In the genomic region with DNA sequence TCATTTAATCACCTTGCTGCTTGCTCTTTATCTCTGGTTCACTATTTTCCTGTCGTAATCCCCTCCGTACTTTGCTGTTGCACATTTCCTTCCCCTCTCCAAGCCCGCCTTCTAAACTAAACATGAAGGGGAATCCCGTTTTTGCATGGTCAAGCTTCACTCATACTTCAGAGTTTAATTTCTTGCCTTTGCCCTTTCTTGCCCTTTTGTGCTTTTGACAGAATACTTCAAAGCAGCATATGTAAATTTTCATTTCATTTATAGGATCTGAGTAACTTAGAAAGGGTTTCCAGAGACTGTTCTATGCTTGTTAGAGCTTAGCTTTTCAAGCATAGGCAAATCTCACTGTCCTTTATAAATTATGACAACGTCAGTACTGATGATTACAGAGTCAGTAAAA, we compare ENCODE assay signal across 11 cellular contexts. TPM values are rescaled to one million over a fixed set of nuclear protein-coding genes. Genes with fewer than 3 reads are reported as not detected.
A peak's percentile ranks its signal among the peaks of the same experiment; 100 is the strongest.
DNase-seq lines count a peak whose midpoint lies in the region; ATAC-seq and TF ChIP-seq lines count a peak whose summit lies in the region.
"Had no signal": no experiment of that assay in that cellular context is flagged by ENCODE, and none has a peak within 500 bp of the region (broad histone marks: within the 10 kb centered on the region; RNA-seq: fewer than 3 reads in every experiment).

No MANE protein-coding gene starts in this region.

- peaks cover 5% of the 10 kb centered on the region for H3K4me1 Mint-ChIP-seq in endothelial cell (ENCODE audit: unreplicated experiment)

- POLR2A ChIA-PET in OCI-LY7 (lab: Charles Lee), result interaction anchor here (0.5 to 1.9 kb wide), 11 partner anchors 10 to 210 kb away, joined by 3 to 7 read pairs (median 4); no protein-coding TSS in a partner anchor

- peak overlapping the region; percentile 66 for H3K4me2 ChIP-seq in OCI-LY7 (ENCODE audit: low read length)

- CTCF ChIA-PET in OCI-LY7 (lab: Charles Lee; ENCODE audit: unreplicated experiment), result no interaction called here

- peaks cover 15% of the 10 kb centered on the region; the same call in 1 of the 2 replicates for H3K36me3 ChIP-seq in OCI-LY7 (ENCODE audit: insufficient read depth, low read length)

- DNase-seq in OCI-LY7 (ENCODE audit: low spot score), result peak; percentile 50
- peak; percentile 4 for DNase-seq in non-pigmented ciliary epithelial cell (ENCODE audit: low read depth)
- no peak for DNase-seq in omental fat pad (ENCODE audit: low spot score)
- DNase-seq in kidney tubule cell (ENCODE audit: low spot score), result no peak
- DNase-seq in endothelial cell (ENCODE audit: low spot score), result no peak
- DNase-seq in hypothalamus (lab: John Stamatoyannopoulos, UW), result no peak
- DNase-seq: cortex of kidney, NCI-H1930 had no signal

- H3K4me3 ChIP-seq in OCI-LY7 (ENCODE audit: low read depth, low read length, poor library complexity, severe bottlenecking), result peak overlapping the region; percentile 18

- H3K9me3 ChIP-seq in OCI-LY7 (ENCODE audit: low read length), result no peaks in the 10 kb centered on the region

- no peaks in the 10 kb centered on the region for H3K79me2 ChIP-seq in OCI-LY7 (ENCODE audit: insufficient read depth, low read depth, low read length)

- TF ChIP-seq CTCF in OCI-LY7 (conservative IDR thresholded peaks at IDR 0.05; ENCODE audit: low read length) (no peak), omental fat pad (IDR thresholded peaks at IDR 0.05) (no peak), endothelial cell (IDR thresholded peaks at IDR 0.05; ENCODE audit: unreplicated experiment) (no peak)

- H2AFZ ChIP-seq in OCI-LY7 (ENCODE audit: low read length), result no peak overlapping the region

- peaks cover 9% of the 10 kb centered on the region for H3K36me3 Mint-ChIP-seq in endothelial cell (ENCODE audit: low read depth, unreplicated experiment)

- no TSS peak for BruUV-seq in OCI-LY7 (replicated peaks; lab: Mats Ljungman, UMichigan)

- H3K27ac Mint-ChIP-seq in endothelial cell (ENCODE audit: unreplicated experiment), result no peak overlapping the region
- H3K27ac Mint-ChIP-seq: progenitor cell of endocrine pancreas had no signal

- H4K20me1 ChIP-seq in OCI-LY7 (ENCODE audit: insufficient read depth, low read length), result no peaks in the 10 kb centered on the region

- H3K27ac ChIP-seq in OCI-LY7 (ENCODE audit: low read depth, low read length, poor library complexity, severe bottlenecking), result no peak overlapping the region

- no peak overlapping the region for H3K4me3 Mint-ChIP-seq in endothelial cell (ENCODE audit: unreplicated experiment)

- no peaks in the 10 kb centered on the region for H3K9me2 ChIP-seq in OCI-LY7 (ENCODE audit: insufficient read depth, low read length)

- intact Hi-C loops in OCI-LY7 (cut with micrococcal nuclease; ENCODE audit: unreplicated experiment), result loop anchor here (5.0 kb wide), 1 partner anchor 38 kb away; a partner anchor contains a TSS

- H3K4me1 ChIP-seq in OCI-LY7 (ENCODE audit: insufficient read depth, low read length, poor library complexity, severe bottlenecking), result peaks cover 17% of the 10 kb centered on the region

- H3K9me3 Mint-ChIP-seq in endothelial cell (ENCODE audit: unreplicated experiment), result no peaks in the 10 kb centered on the region

- peak; percentile 71 for ATAC-seq in GM18873 (IDR thresholded peaks at IDR 0.05; ENCODE audit: low FRiP score, unreplicated experiment)
- peak; percentile 69 for ATAC-seq in HG02852 (IDR thresholded peaks at IDR 0.05; ENCODE audit: unreplicated experiment)
- ATAC-seq in omental fat pad (ENCODE audit: low FRiP score), result no peak

- H3K27me3 Mint-ChIP-seq in endothelial cell (ENCODE audit: unreplicated experiment), result no peaks in the 10 kb centered on the region
- H3K27me3 Mint-ChIP-seq: progenitor cell of endocrine pancreas had no signal

RNA-seq across cellular contexts. Expression of a gene that starts 27.7 kb away (rescaled TPM):
- total RNA-seq in OCI-LY7 (2014; rRNA removed; shearing (Covaris generic)), result 0.82 TPM in 1 of 2 replicates, not detected in the other
- total RNA-seq in OCI-LY7 (2022) (0.74 and 2.0 TPM in 2 replicates), omental fat pad (not detected), endothelial cell (ENCODE audit: unreplicated experiment) (0.82 TPM)
- total RNA-seq: progenitor cell of endocrine pancreas had no signal

RNA-seq across cellular contexts. Expression of a gene that starts 28.0 kb away (rescaled TPM):
- total RNA-seq in OCI-LY7 (2014; rRNA removed; shearing (Covaris generic)), result 35.4 and 36.1 TPM in 2 replicates
- 52.5 and 54.2 TPM in 2 replicates for total RNA-seq in OCI-LY7 (2022)
- 10 to 100 TPM; 10.1 to 15.9 (median 13.3) TPM for total RNA-seq in omental fat pad
- 9.9 TPM for total RNA-seq in endothelial cell (ENCODE audit: unreplicated experiment)

RNA-seq across cellular contexts. Expression of a gene that starts 28.1 kb away (rescaled TPM):
- total RNA-seq in OCI-LY7 (2014; rRNA removed; shearing (Covaris generic)), result 70.9 and 74.9 TPM in 2 replicates
- total RNA-seq in OCI-LY7 (2022), result 66.8 and 71.1 TPM in 2 replicates
- total RNA-seq in omental fat pad, result 10 to 100 TPM; 17.8 to 32.2 (median 27.3) TPM
- total RNA-seq in endothelial cell (ENCODE audit: unreplicated experiment), result 33.0 TPM

RNA-seq across cellular contexts. Expression of a gene that starts 38.4 kb away (rescaled TPM):
- 10.4 and 22.4 TPM in 2 replicates for total RNA-seq in OCI-LY7 (2014; rRNA removed; shearing (Covaris generic))
- total RNA-seq in OCI-LY7 (2022) (16.5 and 21.2 TPM in 2 replicates), omental fat pad (1 to 10 TPM; 3.2 to 7.2 (median 4.9) TPM), endothelial cell (ENCODE audit: unreplicated experiment) (18.4 TPM)

Comparison
In these comparisons a context has a peak if more than half of its experiments do, and no peak if none do; other contexts are left out.
1. DNase-seq: peak in OCI-LY7 (single experiment) and non-pigmented ciliary epithelial cell (single experiment); none in omental fat pad (single experiment), kidney tubule cell (single experiment), endothelial cell (single experiment) and hypothalamus (0 of 51).